2 cellular contexts compared by ENCODE assay signal in genomic region chr10:68081916-68082315, GRCh38.
TF ChIP-seq lines count a peak whose summit lies in the region.

No MANE protein-coding gene starts in this region.

TF ChIP-seq in GM23338, 12 proteins besides CTCF, POLR2A, EP300 and RAD21:
- TF ChIP-seq NANOG (IDR thresholded peaks at IDR 0.05; ENCODE audit: borderline replicate concordance) (no peak), ZNF462 (CRISPR knock-in tag; IDR thresholded peaks at IDR 0.05) (no peak), CREB1 (CRISPR knock-in tag; IDR thresholded peaks at IDR 0.05; ENCODE audit: low read depth) (no peak)

TF ChIP-seq in IMR-90, 13 proteins besides CTCF, POLR2A, EP300 and RAD21:
- TF ChIP-seq NFE2L2 (IDR thresholded peaks at IDR 0.05; ENCODE audit: low read depth, low read length) (no peak), FOS (IDR thresholded peaks at IDR 0.05; ENCODE audit: low read depth, low read length) (no peak), RFX5 (IDR thresholded peaks at IDR 0.05; ENCODE audit: low read depth, low read length) (no peak), CHD1 (IDR thresholded peaks at IDR 0.05; ENCODE audit: low read depth, low read length) (no peak), MAZ (IDR thresholded peaks at IDR 0.05; ENCODE audit: borderline replicate concordance, low read depth, low read length) (no peak), BHLHE40 (IDR thresholded peaks at IDR 0.05; ENCODE audit: low read depth, low read length) (no peak), ELK1 (IDR thresholded peaks at IDR 0.05; ENCODE audit: borderline replicate concordance, low read depth, low read length) (no peak), USF2 (IDR thresholded peaks at IDR 0.05; ENCODE audit: low read depth, low read length) (no peak), CEBPB (IDR thresholded peaks at IDR 0.05; ENCODE audit: low read depth, low read length) (no peak), SMC3 (IDR thresholded peaks at IDR 0.05; ENCODE audit: low read depth, low read length) (no peak), MAFK (IDR thresholded peaks at IDR 0.05; ENCODE audit: low read depth, low read length) (no peak), RCOR1 (IDR thresholded peaks at IDR 0.05; ENCODE audit: insufficient replicate concordance, low read length) (no peak), MXI1 (IDR thresholded peaks at IDR 0.05; ENCODE audit: borderline replicate concordance, low read depth, low read length) (no peak)
